In the genomic region with DNA sequence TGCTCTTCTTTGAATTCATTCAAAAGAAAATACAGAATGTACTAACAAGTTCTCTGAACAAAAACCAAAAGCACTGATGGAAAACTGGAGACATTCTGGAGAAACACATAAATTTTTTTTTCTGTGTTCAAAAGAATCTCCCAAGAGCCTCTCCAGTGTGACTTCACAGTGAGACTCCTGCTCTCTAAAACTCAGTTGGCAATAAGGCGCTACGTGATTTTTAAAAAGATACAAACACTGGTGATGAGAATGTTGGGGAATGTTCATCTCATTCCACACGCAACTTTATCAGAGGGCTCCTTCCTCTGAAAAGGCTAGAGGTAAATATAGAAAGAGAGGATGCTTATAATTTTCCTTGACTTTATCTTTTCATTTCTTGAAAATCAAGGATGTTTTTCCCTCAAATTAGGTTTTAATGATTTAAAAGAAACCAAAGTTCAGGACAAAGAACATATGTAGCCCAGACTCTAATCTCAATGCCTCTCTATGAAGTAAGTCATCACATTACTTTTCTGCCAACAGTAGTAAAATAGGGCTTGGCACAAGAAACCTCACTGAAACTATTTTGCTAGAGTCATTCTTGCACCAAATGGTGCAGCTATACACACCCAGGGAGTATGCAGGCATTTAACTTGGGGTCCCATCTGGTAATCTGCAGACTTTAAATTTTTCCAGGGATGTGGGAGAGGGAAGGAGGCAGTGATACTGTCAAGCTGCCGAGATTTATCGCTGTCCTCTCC, we compare ENCODE assay signal across 21 cellular contexts. TPM values are rescaled to one million over a fixed set of nuclear protein-coding genes. Genes with fewer than 3 reads are reported as not detected.
DNase-seq lines count a peak whose midpoint lies in the region; ATAC-seq and TF ChIP-seq lines count a peak whose summit lies in the region.
"Had no signal": no experiment of that assay in that cellular context is flagged by ENCODE, and none has a peak within 500 bp of the region (broad histone marks: within the 10 kb centered on the region; RNA-seq: fewer than 3 reads in every experiment).

No MANE protein-coding gene starts in this region.

- H3K4me3 Mint-ChIP-seq in HFFc6: no peak overlapping the region
- H3K4me3 Mint-ChIP-seq: CD4-positive, CD25-positive, alpha-beta regulatory T cell; CD8-positive, alpha-beta memory T cell had no signal

- H3K4me1 Mint-ChIP-seq in HFFc6 (ENCODE audit: low read depth): peaks cover 34% of the 10 kb centered on the region
- H3K4me1 Mint-ChIP-seq: CD8-positive, alpha-beta memory T cell had no signal

- H3K27ac ChIP-seq in mesenchymal stem cell (ENCODE audit: low read length, poor library complexity, severe bottlenecking): no peak overlapping the region
- H3K27ac ChIP-seq: 22Rv1, A549 had no signal

- peaks cover 0 to 3% of the 10 kb centered on the region in 2 experiments for H3K27me3 ChIP-seq in mesenchymal stem cell (ENCODE audit: control insufficient read depth in 1 of 2, insufficient read depth in 1 of 2, low read length in 2 of 2)
- H3K27me3 ChIP-seq: BE2C had no signal

- H3K18ac ChIP-seq in mesenchymal stem cell (ENCODE audit: low read depth in 1 of 2, low read length in 2 of 2): no peak overlapping the region

- H3K9ac ChIP-seq in mesenchymal stem cell (ENCODE audit: low read length): peak overlapping the region; percentile 18

- H3K4me3 ChIP-seq in mesenchymal stem cell (ENCODE audit: insufficient read depth in 1 of 2, low read depth in 1 of 2, low read length in 2 of 2): peak overlapping the region in 1 of 2 experiments; percentile 2
- H3K4me3 ChIP-seq: A549, GM12878, HAP-1, K562 had no signal

- ATAC-seq in GM18907 (IDR thresholded peaks at IDR 0.05; ENCODE audit: unreplicated experiment): no peak
- ATAC-seq: A549, GM12878, K562 had no signal

- H3K79me1 ChIP-seq in mesenchymal stem cell (replicated peaks; ENCODE audit: low read length, poor library complexity, severe bottlenecking): no peaks in the 10 kb centered on the region

- H2AK5ac ChIP-seq in mesenchymal stem cell (ENCODE audit: low read length, severe bottlenecking): no peak overlapping the region

- H2BK120ac ChIP-seq in mesenchymal stem cell (ENCODE audit: low read depth, low read length): no peak overlapping the region

- no peak for TF ChIP-seq CTCF in HFFc6 (IDR thresholded peaks at IDR 0.05)

- no peaks in the 10 kb centered on the region for H3K9me3 Mint-ChIP-seq in HFFc6

- H2BK15ac ChIP-seq in mesenchymal stem cell (ENCODE audit: low read depth, poor library complexity, severe bottlenecking): no peak overlapping the region

- no peak overlapping the region for H3K4me2 ChIP-seq in mesenchymal stem cell (ENCODE audit: low read length, poor library complexity, severe bottlenecking)
- H3K4me2 ChIP-seq: A549 had no signal

- H3K23ac ChIP-seq in mesenchymal stem cell (ENCODE audit: low read length in 2 of 2): no peak overlapping the region

- H3K14ac ChIP-seq in mesenchymal stem cell (ENCODE audit: low read length in 2 of 2): no peak overlapping the region

- H3K36me3 Mint-ChIP-seq in HFFc6 (ENCODE audit: low read depth): no peaks in the 10 kb centered on the region
- H3K36me3 Mint-ChIP-seq: CD4-positive, CD25-positive, alpha-beta regulatory T cell; CD8-positive, alpha-beta memory T cell had no signal

- H2BK12ac ChIP-seq in mesenchymal stem cell (ENCODE audit: low read length in 2 of 2): no peak overlapping the region

- no peak overlapping the region for H4K8ac ChIP-seq in mesenchymal stem cell (ENCODE audit: low read length)

- no peaks in the 10 kb centered on the region for H3K36me3 ChIP-seq in mesenchymal stem cell (ENCODE audit: control insufficient read depth in 1 of 2, insufficient read depth in 2 of 2, low read depth in 1 of 2, low read length in 2 of 2)
- H3K36me3 ChIP-seq: BE2C, HAP-1 had no signal

- no peak overlapping the region for H2BK5ac ChIP-seq in mesenchymal stem cell (ENCODE audit: low read depth, low read length, poor library complexity, severe bottlenecking)

- no peaks in the 10 kb centered on the region for H3K9me3 ChIP-seq in mesenchymal stem cell (ENCODE audit: control insufficient read depth, low read length)
- H3K9me3 ChIP-seq: A549, BE2C, HAP-1 had no signal

- 90% methylated on average over 4 of the region's 5 CpGs for WGBS in mesenchymal stem cell

- H2AFZ ChIP-seq in mesenchymal stem cell (ENCODE audit: low read depth, low read length): no peak overlapping the region

- H3K4ac ChIP-seq in mesenchymal stem cell (ENCODE audit: low read depth in 1 of 2, low read length in 2 of 2): no peak overlapping the region

- DNase-seq in AG08395 (ENCODE audit: low spot score): peak; percentile 56
- peak; percentile 57 for DNase-seq in GM03348 (ENCODE audit: low spot score)
- DNase-seq in HFFc6: peak; percentile 17
- no peak for DNase-seq in mesenchymal stem cell
- DNase-seq in NAMALWA (ENCODE audit: low spot score): no peak
- DNase-seq in hippocampal formation (lab: John Stamatoyannopoulos, UW): no peak
- no peak for DNase-seq in NCI-H774 (lab: John Stamatoyannopoulos, UW)
- DNase-seq: BE2C; C1 segment of cervical spinal cord; CD4-positive, CD25-positive, alpha-beta regulatory T cell; CD8-positive, alpha-beta memory T cell; COR-L47; DMS 273 treated with DMSO at 0.1 percent for 48 hours; DMS53; DND-41 had no signal

- 0 out of 2 replicates have a peak, but pooled peaks cover 2% of the 10 kb centered on the region for H3K27me3 Mint-ChIP-seq in HFFc6 (ENCODE audit: insufficient read depth)

- H3K27ac Mint-ChIP-seq in HFFc6: peak overlapping the region; percentile 13; the same call in 1 of the 2 replicates
- H3K27ac Mint-ChIP-seq: CD4-positive, CD25-positive, alpha-beta regulatory T cell; CD8-positive, alpha-beta memory T cell had no signal

- no peaks in the 10 kb centered on the region for H3K4me1 ChIP-seq in mesenchymal stem cell (ENCODE audit: control insufficient read depth, insufficient read depth, low read depth, low read length)
- H3K4me1 ChIP-seq: A549, BE2C, HAP-1 had no signal

- no peak overlapping the region for H4K91ac ChIP-seq in mesenchymal stem cell (ENCODE audit: low read length)

RNA-seq across cellular contexts. Expression of a gene that starts 12.9 kb away (rescaled TPM):
- 10 to 100 TPM; 32.2 to 46.6 (median 36.3) TPM for total RNA-seq in HFFc6 (2021; fragmentation: NEBNext Ultra II Directional; extraction: Animal tissue kit (Norgen Biotek cat#: 25700))
- polyA plus RNA-seq in mesenchymal stem cell (2013, experiment 1 of 2): 11.8 TPM
- 10.9 TPM for polyA plus RNA-seq in mesenchymal stem cell (2013, experiment 2 of 2)

Comparison
In these comparisons a context has a peak if more than half of its experiments do, and no peak if none do; other contexts are left out.
1. DNase-seq: peak in AG08395 (single experiment), GM03348 (single experiment) and HFFc6 (single experiment); none in mesenchymal stem cell (single experiment), NAMALWA (single experiment), hippocampal formation (0 of 2) and NCI-H774 (single experiment).